ENCODE assay signal across 30 cellular contexts in the genomic region with DNA sequence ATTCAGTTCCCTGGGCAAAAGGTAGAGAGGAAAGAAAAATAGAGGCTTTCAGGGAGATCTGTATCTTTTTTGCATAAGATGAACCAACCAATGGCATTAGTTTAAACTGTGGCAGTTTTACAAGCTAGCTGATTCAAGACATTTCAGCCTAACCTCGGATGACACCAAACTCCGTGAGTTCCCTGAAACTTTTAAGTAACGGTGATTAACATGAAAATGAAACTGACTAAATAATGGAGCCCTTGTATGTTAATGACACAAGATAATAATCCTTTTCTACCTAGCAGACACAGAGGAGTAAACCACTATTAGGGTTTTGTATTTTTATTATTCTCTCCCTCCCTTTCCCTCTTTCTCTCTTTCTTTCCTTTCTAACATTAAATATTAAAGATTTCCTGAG.
"Had no signal": no experiment of that assay in that cellular context is flagged by ENCODE, and none has a peak within 500 bp of the region (broad histone marks: within the 10 kb centered on the region; RNA-seq: fewer than 3 reads in every experiment).

No MANE protein-coding gene starts in this region.

- H3K4me1 ChIP-seq: esophagus muscularis mucosa, gastrocnemius medialis, left ventricle myocardium inferior, pancreas, stomach, thyroid gland, upper lobe of left lung, vagina had no signal

- H3K36me3 Mint-ChIP-seq: activated CD8-positive, alpha-beta memory T cell treated with anti-CD3 and anti-CD28 coated beads, Interleukin-2, amount 10 ng/mL, durations not matched to agents 7 days and 5 days; activated naive CD4-positive, alpha-beta T cell treated with anti-CD3 and anti-CD28 coated beads, Interleukin-2, amount 50 U/mL, for 24 hours; mesothelial cell of epicardium; naive thymus-derived CD4-positive, alpha-beta T cell; stimulated activated naive B cell treated with anti-CD40 and anti-IgM and Interleukin-4, amounts not matched to agents 10 μg/mL and 1 μg/mL and 100 μg/mL, for 72 hours had no signal

- H3K27ac ChIP-seq: esophagus muscularis mucosa, gastrocnemius medialis, left ventricle myocardium inferior, pancreas, stomach, thyroid gland, upper lobe of left lung, vagina had no signal

- H3K4me3 ChIP-seq: esophagus muscularis mucosa, gastrocnemius medialis, left ventricle myocardium inferior, lung, pancreas, stomach, thyroid gland, upper lobe of left lung, vagina had no signal

- H3K4me3 Mint-ChIP-seq: activated CD4-positive, alpha-beta T cell treated with anti-CD3 and anti-CD28 coated beads for 36 hours; activated CD8-positive, alpha-beta memory T cell treated with anti-CD3 and anti-CD28 coated beads, Interleukin-2, amount 10 ng/mL, durations not matched to agents 7 days and 5 days; activated CD8-positive, alpha-beta T cell treated with anti-CD3 and anti-CD28 coated beads, Interleukin-2, amount 10 ng/mL, durations not matched to agents 7 days and 5 days; activated naive CD4-positive, alpha-beta T cell treated with anti-CD3 and anti-CD28 coated beads, Interleukin-2, amount 50 U/mL, for 24 hours; mesothelial cell of epicardium; naive thymus-derived CD4-positive, alpha-beta T cell; stimulated activated naive B cell treated with anti-CD40 and anti-IgM and Interleukin-4, amounts not matched to agents 10 μg/mL and 1 μg/mL and 100 μg/mL, for 72 hours; T-helper 2 cell treated with Interferon-gamma antibody and Interleukin-4, amounts not matched to agents 5 μg/mL and 100 μg/mL, for 36 hours had no signal

- ATAC-seq: activated CD4-positive, alpha-beta T cell treated with anti-CD3 and anti-CD28 coated beads for 36 hours; activated CD8-positive, alpha-beta memory T cell treated with anti-CD3 and anti-CD28 coated beads, Interleukin-2, amount 10 ng/mL, durations not matched to agents 7 days and 5 days; activated CD8-positive, alpha-beta T cell treated with anti-CD3 and anti-CD28 coated beads, Interleukin-2, amount 10 ng/mL, durations not matched to agents 7 days and 5 days; gastrocnemius medialis; naive thymus-derived CD4-positive, alpha-beta T cell; pancreas; right cardiac atrium; stimulated activated naive B cell treated with anti-CD40 and anti-IgM and Interleukin-4, amounts not matched to agents 10 μg/mL and 1 μg/mL and 100 μg/mL, for 72 hours had no signal

- H3K27me3 ChIP-seq: esophagus muscularis mucosa, gastrocnemius medialis, pancreas, stomach, thyroid gland, upper lobe of left lung, vagina had no signal

- FAIRE-seq: colon, islet of Langerhans had no signal

- H3K27ac Mint-ChIP-seq: activated CD4-positive, alpha-beta T cell treated with anti-CD3 and anti-CD28 coated beads for 36 hours; activated CD8-positive, alpha-beta memory T cell treated with anti-CD3 and anti-CD28 coated beads, Interleukin-2, amount 10 ng/mL, durations not matched to agents 7 days and 5 days; activated CD8-positive, alpha-beta T cell treated with anti-CD3 and anti-CD28 coated beads, Interleukin-2, amount 10 ng/mL, durations not matched to agents 7 days and 5 days; activated naive CD4-positive, alpha-beta T cell treated with anti-CD3 and anti-CD28 coated beads, Interleukin-2, amount 50 U/mL, for 24 hours; activated T-helper 2 cell treated with anti-CD3 and anti-CD28 coated beads, Interferon-gamma antibody, Interleukin-2, Interleukin-4, amounts not matched to agents 10 μg/mL and 5 μg/mL and 100 μg/mL, durations not matched to agents 14 hours and 24 hours and 36 hours; mesothelial cell of epicardium; naive thymus-derived CD4-positive, alpha-beta T cell; stimulated activated naive B cell treated with anti-CD40 and anti-IgM and Interleukin-4, amounts not matched to agents 10 μg/mL and 1 μg/mL and 100 μg/mL, for 72 hours; T-helper 2 cell treated with Interferon-gamma antibody and Interleukin-4, amounts not matched to agents 5 μg/mL and 100 μg/mL, for 36 hours had no signal

- H3K9me3 Mint-ChIP-seq: activated naive CD4-positive, alpha-beta T cell treated with anti-CD3 and anti-CD28 coated beads, Interleukin-2, amount 50 U/mL, for 24 hours had no signal

- H3K9me3 ChIP-seq: esophagus muscularis mucosa, gastrocnemius medialis, left ventricle myocardium inferior, pancreas, stomach, thyroid gland, upper lobe of left lung, vagina had no signal

- H3K27me3 Mint-ChIP-seq: activated CD4-positive, alpha-beta T cell treated with anti-CD3 and anti-CD28 coated beads for 36 hours; activated CD8-positive, alpha-beta memory T cell treated with anti-CD3 and anti-CD28 coated beads, Interleukin-2, amount 10 ng/mL, durations not matched to agents 7 days and 5 days; activated naive CD4-positive, alpha-beta T cell treated with anti-CD3 and anti-CD28 coated beads, Interleukin-2, amount 50 U/mL, for 24 hours; naive thymus-derived CD4-positive, alpha-beta T cell; stimulated activated naive B cell treated with anti-CD40 and anti-IgM and Interleukin-4, amounts not matched to agents 10 μg/mL and 1 μg/mL and 100 μg/mL, for 72 hours had no signal

- H3K4me1 Mint-ChIP-seq: activated CD4-positive, alpha-beta T cell treated with anti-CD3 and anti-CD28 coated beads for 36 hours; activated CD8-positive, alpha-beta memory T cell treated with anti-CD3 and anti-CD28 coated beads, Interleukin-2, amount 10 ng/mL, durations not matched to agents 7 days and 5 days; activated naive CD4-positive, alpha-beta T cell treated with anti-CD3 and anti-CD28 coated beads, Interleukin-2, amount 50 U/mL, for 24 hours; naive thymus-derived CD4-positive, alpha-beta T cell; stimulated activated naive B cell treated with anti-CD40 and anti-IgM and Interleukin-4, amounts not matched to agents 10 μg/mL and 1 μg/mL and 100 μg/mL, for 72 hours had no signal

- DNase-seq: activated CD4-positive, alpha-beta T cell treated with anti-CD3 and anti-CD28 coated beads for 36 hours; activated CD4-positive, CD25-positive, alpha-beta regulatory T cell; activated CD8-positive, alpha-beta memory T cell treated with anti-CD3 and anti-CD28 coated beads, Interleukin-2, amount 10 ng/mL, durations not matched to agents 7 days and 5 days; activated CD8-positive, alpha-beta T cell treated with anti-CD3 and anti-CD28 coated beads, Interleukin-2, amount 10 ng/mL, durations not matched to agents 7 days and 5 days; activated T-cell treated with anti-CD3 and anti-CD28 coated beads, Interleukin-2, amount 50 U/mL, for 48 hours; anterior cingulate cortex; dermis blood vessel endothelial cell; effector CD4-positive, alpha-beta T cell; gastrocnemius medialis; glutamatergic neuron; left ventricle myocardium inferior; naive thymus-derived CD4-positive, alpha-beta T cell; nucleus accumbens; pancreas; right cardiac atrium; stimulated activated CD4-positive, alpha-beta T cell treated with anti-CD3 and anti-CD28 coated beads, Interleukin-15, amount 100 ng/mL, for 24 hours; stimulated activated CD4-positive, alpha-beta T cell treated with anti-CD3 and anti-CD28 coated beads, Interleukin-2, amount 100 ng/mL, for 24 hours; stimulated activated naive B cell treated with anti-CD40 and anti-IgM and Interleukin-4, amounts not matched to agents 10 μg/mL and 1 μg/mL and 100 μg/mL, for 72 hours; stomach; thyroid gland; upper lobe of left lung had no signal

- H3K36me3 ChIP-seq: esophagus muscularis mucosa, gastrocnemius medialis, left ventricle myocardium inferior, pancreas, stomach, thyroid gland, upper lobe of left lung, vagina had no signal
